ENCODE assay signal across 12 cellular contexts in genomic region chr2:121489944-121490585, GRCh38. TPM values are rescaled to one million over a fixed set of nuclear protein-coding genes. Genes with fewer than 3 reads are reported as not detected.
DNase-seq lines count a peak whose midpoint lies in the region; ATAC-seq and TF ChIP-seq lines count a peak whose summit lies in the region.
"Had no signal": no experiment of that assay in that cellular context is flagged by ENCODE, and none has a peak within 500 bp of the region (broad histone marks: within the 10 kb centered on the region; RNA-seq: fewer than 3 reads in every experiment).

No MANE protein-coding gene starts in this region.

- H3K4me2 ChIP-seq in GM23338 = peak overlapping the region; percentile 40

- ATAC-seq in GM23338 (peak; percentile 87), GM21825 (IDR thresholded peaks at IDR 0.05; ENCODE audit: unreplicated experiment) (no peak)

- no peak overlapping the region for H2AFZ ChIP-seq in GM23338

- H3F3A ChIP-seq in GM23338 (replicated peaks; ENCODE audit: low read depth) = no peaks in the 10 kb centered on the region

- H3K27ac ChIP-seq in GM23338 (ENCODE audit: low read depth) = peak overlapping the region; percentile 35; the same call in 1 of the 2 replicates
- H3K27ac ChIP-seq: tibial nerve had no signal

- H3K36me3 Mint-ChIP-seq in GM23338 (ENCODE audit: low read depth) (no peaks in the 10 kb centered on the region; the same call in 2 of the 3 replicates), mesothelial cell of epicardium (peaks cover 9% of the 10 kb centered on the region)

- no peaks in the 10 kb centered on the region for H3K36me3 ChIP-seq in GM23338 (ENCODE audit: insufficient read depth)

- no peaks in the 10 kb centered on the region for H3K9me3 Mint-ChIP-seq in GM23338
- H3K9me3 Mint-ChIP-seq in mesothelial cell of epicardium = no peaks in the 10 kb centered on the region
- H3K9me3 Mint-ChIP-seq: activated naive CD4-positive, alpha-beta T cell treated with anti-CD3 and anti-CD28 coated beads, Interleukin-2, amount 50 U/mL, for 24 hours had no signal

- H3K4me3 ChIP-seq in AG10803 (ENCODE audit: low read length) = no peak overlapping the region
- no peak overlapping the region; the same call in 1 of the 2 replicates for H3K4me3 ChIP-seq in GM23338
- H3K4me3 ChIP-seq: tibial nerve had no signal

- H3K27me3 Mint-ChIP-seq in GM23338 (ENCODE audit: insufficient read depth, low read depth, poor library complexity) (no peaks in the 10 kb centered on the region), mesothelial cell of epicardium (ENCODE audit: low read depth) (no peaks in the 10 kb centered on the region)
- H3K27me3 Mint-ChIP-seq: activated naive CD4-positive, alpha-beta T cell treated with anti-CD3 and anti-CD28 coated beads, Interleukin-2, amount 50 U/mL, for 24 hours had no signal

- no peaks in the 10 kb centered on the region for H3K27me3 ChIP-seq in GM23338 (ENCODE audit: insufficient read depth)
- H3K27me3 ChIP-seq: tibial nerve had no signal

- H3K79me2 ChIP-seq in GM23338 (replicated peaks; ENCODE audit: insufficient read depth) = peaks cover 63% of the 10 kb centered on the region

- H3K4me3 Mint-ChIP-seq in GM23338 (peak overlapping the region; percentile 52; the same call in 2 of the 3 replicates), mesothelial cell of epicardium (no peak overlapping the region)
- H3K4me3 Mint-ChIP-seq: activated naive CD4-positive, alpha-beta T cell treated with anti-CD3 and anti-CD28 coated beads, Interleukin-2, amount 50 U/mL, for 24 hours had no signal

- H3K9me2 ChIP-seq in GM23338 (ENCODE audit: insufficient read depth) = no peaks in the 10 kb centered on the region

- H3K4me1 ChIP-seq in GM23338 (ENCODE audit: insufficient read depth) = peaks cover 30% of the 10 kb centered on the region

- peak; percentile 79 for DNase-seq in AG10803 (ENCODE audit: low read depth)
- peak; percentile 62 for DNase-seq in GM23338 (ENCODE audit: low spot score)
- DNase-seq in NCI-H82 treated with DMSO at 0.1 percent for 48 hours (lab: John Stamatoyannopoulos, UW; ENCODE audit: unreplicated experiment) = peak; percentile 32
- peak; percentile 49 for DNase-seq in fibroblast of gingiva (ENCODE audit: low read depth)
- no peak for DNase-seq in NCI-H524 (lab: John Stamatoyannopoulos, UW)
- no peak for DNase-seq in mesothelial cell of epicardium (ENCODE audit: low spot score in 2 of 2, unreplicated experiment in 2 of 2)
- DNase-seq in activated CD8-positive, alpha-beta memory T cell treated with anti-CD3 and anti-CD28 coated beads, Interleukin-2, amount 50 U/mL, for 4 hours = no peak
- DNase-seq: activated CD4-positive, alpha-beta T cell treated with anti-CD3 and anti-CD28 coated beads for 4 hours; NCI-H524 treated with DMSO at 0.1 percent for 48 hours had no signal

- H3K4me1 Mint-ChIP-seq in GM23338 (peaks cover 24% of the 10 kb centered on the region), mesothelial cell of epicardium (peaks cover 18% of the 10 kb centered on the region)

- peak overlapping the region; percentile 37 for H3K27ac Mint-ChIP-seq in GM23338
- no peak overlapping the region for H3K27ac Mint-ChIP-seq in mesothelial cell of epicardium
- H3K27ac Mint-ChIP-seq: activated naive CD4-positive, alpha-beta T cell treated with anti-CD3 and anti-CD28 coated beads, Interleukin-2, amount 50 U/mL, for 24 hours had no signal

- H4K20me1 ChIP-seq in GM23338 (replicated peaks; ENCODE audit: insufficient read depth) = no peaks in the 10 kb centered on the region; the same call in 1 of the 2 replicates

- no peak for TF ChIP-seq CTCF in AG10803 (conservative IDR thresholded peaks at IDR 0.05; ENCODE audit: low read length)
- TF ChIP-seq CTCF in GM23338 (conservative IDR thresholded peaks at IDR 0.05; ENCODE audit: low read depth in 2 of 2) = no peak
- no peak for TF ChIP-seq CTCF in mesothelial cell of epicardium (IDR thresholded peaks at IDR 0.05; ENCODE audit: unreplicated experiment)

TF ChIP-seq in GM23338, 12 proteins besides CTCF, POLR2A, EP300 and RAD21:
- TF ChIP-seq CREB1 (CRISPR knock-in tag; IDR thresholded peaks at IDR 0.05; ENCODE audit: low read depth) = 0 out of 2 replicates have a peak, but pooled peaks have one; percentile 44
- TF ChIP-seq ZNF114 (CRISPR knock-in tag; IDR thresholded peaks at IDR 0.05) = no peak

RNA-seq across cellular contexts. Expression of gene RNU4ATAC, which starts 40.6 kb away (rescaled TPM):
- not detected in 2 replicates for total RNA-seq in GM23338 (2014; rRNA removed; shearing (Covaris generic))
- 9.5 TPM in 1 of 2 replicates, not detected in the other for polyA plus RNA-seq in GM23338 (2016; fragmentation: Nextera tagmentation; extraction: Ambion mirVana)
- not detected in 3 replicates for total RNA-seq in mesothelial cell of epicardium
- total RNA-seq: tibial nerve had no signal

Comparison
In these comparisons a context has a peak if more than half of its experiments do, and no peak if none do; other contexts are left out.
1. DNase-seq: peak in AG10803 (single experiment), GM23338 (single experiment), NCI-H82 treated with DMSO at 0.1 percent for 48 hours (single experiment) and fibroblast of gingiva (single experiment); none in NCI-H524 (0 of 2), mesothelial cell of epicardium (0 of 2) and activated CD8-positive, alpha-beta memory T cell treated with anti-CD3 and anti-CD28 coated beads, Interleukin-2, amount 50 U/mL, for 4 hours (single experiment).